28 cellular contexts compared by ENCODE assay signal in genomic region chr20:39756828-39757227, GRCh38.
"Had no signal": no experiment of that assay in that cellular context is flagged by ENCODE, and none has a peak within 500 bp of the region (broad histone marks: within the 10 kb centered on the region; RNA-seq: fewer than 3 reads in every experiment).

No MANE protein-coding gene starts in this region.

- DNase-seq: activated CD4-positive, alpha-beta memory T cell treated with anti-CD3 and anti-CD28 coated beads for 36 hours; activated CD4-positive, alpha-beta T cell treated with anti-CD3 and anti-CD28 coated beads for 36 hours; activated CD4-positive, alpha-beta T cell treated with anti-CD3 and anti-CD28 coated beads, Interleukin-2, amount 10 ng/mL, durations not matched to agents 24 days and 14 days; activated CD4-positive, CD25-positive, alpha-beta regulatory T cell; activated CD4-positive, CD25-positive, alpha-beta regulatory T cell treated with anti-CD3 and anti-CD28 coated beads, Interleukin-2, amount 50 U/mL, for 72 hours; activated CD8-positive, alpha-beta memory T cell treated with anti-CD3 and anti-CD28 coated beads, Interleukin-2, amount 10 ng/mL, durations not matched to agents 7 days and 5 days; activated CD8-positive, alpha-beta memory T cell treated with anti-CD3 and anti-CD28 coated beads, Interleukin-2, amount 50 U/mL, for 4 hours; activated CD8-positive, alpha-beta T cell treated with anti-CD3 and anti-CD28 coated beads, Interleukin-2, amount 10 ng/mL, durations not matched to agents 7 days and 5 days; activated effector memory CD4-positive, alpha-beta T cell treated with anti-CD3 and anti-CD28 coated beads, Interleukin-2, amount 50 U/mL, for 16 hours; activated naive CD4-positive, alpha-beta T cell treated with anti-CD3 and anti-CD28 coated beads for 36 hours; activated naive CD8-positive, alpha-beta T cell treated with anti-CD3 and anti-CD28 coated beads for 36 hours; activated naive CD8-positive, alpha-beta T cell treated with anti-CD3 and anti-CD28 coated beads, Interleukin-2, amount 50 U/mL, for 24 hours; activated T-cell treated with anti-CD3 and anti-CD28 coated beads, Interleukin-2, amount 50 U/mL, for 1 hour; activated T-cell treated with anti-CD3 and anti-CD28 coated beads, Interleukin-2, amount 50 U/mL, for 48 hours; adrenal gland; amygdala; aorta; body of pancreas; cortex of kidney; dermis blood vessel endothelial cell; effector CD4-positive, alpha-beta T cell; effector memory CD8-positive, alpha-beta T cell; erythroblast; foreskin keratinocyte; gastrocnemius medialis; T-helper 2 cell had no signal

- H3K4me1 ChIP-seq: adrenal gland, body of pancreas, esophagus muscularis mucosa, foreskin keratinocyte, gastrocnemius medialis had no signal

- H3K4me3 ChIP-seq: adrenal gland, body of pancreas, esophagus muscularis mucosa, gastrocnemius medialis had no signal

- H3K27ac ChIP-seq: adrenal gland, body of pancreas, esophagus muscularis mucosa, foreskin keratinocyte, gastrocnemius medialis had no signal

- ATAC-seq: activated CD4-positive, alpha-beta T cell treated with anti-CD3 and anti-CD28 coated beads for 36 hours; activated CD8-positive, alpha-beta memory T cell treated with anti-CD3 and anti-CD28 coated beads, Interleukin-2, amount 10 ng/mL, durations not matched to agents 7 days and 5 days; activated CD8-positive, alpha-beta T cell treated with anti-CD3 and anti-CD28 coated beads, Interleukin-2, amount 10 ng/mL, durations not matched to agents 7 days and 5 days; activated naive CD8-positive, alpha-beta T cell treated with anti-CD3 and anti-CD28 coated beads, Interleukin-2, amount 50 U/mL, for 24 hours; body of pancreas; effector memory CD8-positive, alpha-beta T cell; foreskin keratinocyte; gastrocnemius medialis had no signal

- H3K36me3 ChIP-seq: adrenal gland, esophagus muscularis mucosa, gastrocnemius medialis had no signal

- H3K27me3 ChIP-seq: adrenal gland, body of pancreas, esophagus muscularis mucosa, foreskin keratinocyte, gastrocnemius medialis had no signal

- H3K9me3 ChIP-seq: adrenal gland, body of pancreas, esophagus muscularis mucosa, gastrocnemius medialis had no signal

- FAIRE-seq: colon had no signal
